In genomic region chr5:59648949-59649921, GRCh38 we compare ENCODE assay signal across 1 cellular context.
TF ChIP-seq lines count a peak whose summit lies in the region.

No MANE protein-coding gene starts in this region.

TF ChIP-seq in HEK293, 187 proteins besides CTCF, POLR2A, EP300 and RAD21 (continued from another document and continues in another):
- TF ChIP-seq ZBTB44 (tag by site-specific recombination; IDR thresholded peaks at IDR 0.05) (0 out of 2 replicates have a peak, but pooled peaks have one; percentile 12), ZNF843 (tag by site-specific recombination; IDR thresholded peaks at IDR 0.05) (peak; percentile 97), ATF2 (tag by site-specific recombination; IDR thresholded peaks at IDR 0.05; ENCODE audit: low read depth) (peak; percentile 84), ZNF596 (tag by site-specific recombination; IDR thresholded peaks at IDR 0.05) (no peak), BCL11B (tag by site-specific recombination; IDR thresholded peaks at IDR 0.05; ENCODE audit: low read depth) (peak; percentile 94), ZNF19 (tag by site-specific recombination; IDR thresholded peaks at IDR 0.05; ENCODE audit: low read depth) (no peak), ZBTB17 (tag by site-specific recombination; IDR thresholded peaks at IDR 0.05) (peak; percentile 95), SCRT1 (tag by site-specific recombination; IDR thresholded peaks at IDR 0.05; ENCODE audit: borderline replicate concordance) (peak; percentile 67; the same call in 1 of the 2 replicates), ZFHX2 (tag by site-specific recombination; conservative IDR thresholded peaks at IDR 0.05) (peak; percentile 65), ZNF549 (tag by site-specific recombination; IDR thresholded peaks at IDR 0.05) (0 out of 2 replicates have a peak, but pooled peaks have one; percentile 73), MEIS1 (CRISPR knock-in tag; IDR thresholded peaks at IDR 0.05; ENCODE audit: borderline replicate concordance) (no peak), OVOL3 (tag by site-specific recombination; IDR thresholded peaks at IDR 0.05) (peak; percentile 60; the same call in 1 of the 2 replicates), ZNF366 (tag by site-specific recombination; conservative IDR thresholded peaks at IDR 0.05) (peak; percentile 29; the same call in 1 of the 2 replicates), ZNF707 (tag by site-specific recombination; IDR thresholded peaks at IDR 0.05) (no peak), ZNF488 (tag by site-specific recombination; IDR thresholded peaks at IDR 0.05) (0 out of 2 replicates have a peak, but pooled peaks have one; percentile 60), ZNF629 (tag by site-specific recombination; IDR thresholded peaks at IDR 0.05) (peak; percentile 95), ZNF16 (tag by site-specific recombination; IDR thresholded peaks at IDR 0.05; ENCODE audit: low read depth) (no peak), OSR2 (tag by site-specific recombination; IDR thresholded peaks at IDR 0.05) (peak; percentile 98), ZNF138 (tag by site-specific recombination; IDR thresholded peaks at IDR 0.05; ENCODE audit: borderline replicate concordance) (no peak), HIC1 (tag by site-specific recombination; IDR thresholded peaks at IDR 0.05) (peak; percentile 65; the same call in 1 of the 2 replicates), ZNF621 (tag by site-specific recombination; IDR thresholded peaks at IDR 0.05) (no peak), ZNF398 (tag by site-specific recombination; IDR thresholded peaks at IDR 0.05) (peak; percentile 87), ZNF449 (tag by site-specific recombination; IDR thresholded peaks at IDR 0.05) (no peak), ZNF560 (tag by site-specific recombination; IDR thresholded peaks at IDR 0.05; ENCODE audit: borderline replicate concordance) (no peak), ZNF558 (tag by site-specific recombination; IDR thresholded peaks at IDR 0.05) (no peak; the same call in 1 of the 2 replicates), ZSCAN5A (tag by site-specific recombination; IDR thresholded peaks at IDR 0.05) (peak; percentile 91), ZNF600 (tag by site-specific recombination; IDR thresholded peaks at IDR 0.05) (peak; percentile 85), PRDM6 (tag by site-specific recombination; IDR thresholded peaks at IDR 0.05) (peak; percentile 97), AEBP2 (tag by site-specific recombination; IDR thresholded peaks at IDR 0.05; ENCODE audit: borderline replicate concordance) (no peak), BCL11A (tag by site-specific recombination; IDR thresholded peaks at IDR 0.05; ENCODE audit: low read depth) (peak; percentile 80), KLF8 (tag by site-specific recombination; IDR thresholded peaks at IDR 0.05) (peak; percentile 63; the same call in 1 of the 2 replicates), ZNF514 (tag by site-specific recombination; IDR thresholded peaks at IDR 0.05) (no peak), KLF7 (tag by site-specific recombination; IDR thresholded peaks at IDR 0.05; ENCODE audit: borderline replicate concordance) (0 out of 2 replicates have a peak, but pooled peaks have one; percentile 54), ZNF324 (tag by site-specific recombination; IDR thresholded peaks at IDR 0.05) (peak; percentile 73), ZNF2 (tag by site-specific recombination; IDR thresholded peaks at IDR 0.05) (peak; percentile 73; the same call in 1 of the 2 replicates), PRDM4 (tag by site-specific recombination; IDR thresholded peaks at IDR 0.05) (peak; percentile 61), ZNF280C (tag by site-specific recombination; IDR thresholded peaks at IDR 0.05) (no peak), ZNF423 (tag by site-specific recombination; IDR thresholded peaks at IDR 0.05) (no peak), ZSCAN23 (tag by site-specific recombination; IDR thresholded peaks at IDR 0.05) (peak; percentile 81), ZNF202 (tag by site-specific recombination; IDR thresholded peaks at IDR 0.05; ENCODE audit: borderline replicate concordance) (no peak), EGR2 (tag by site-specific recombination; IDR thresholded peaks at IDR 0.05; ENCODE audit: low read depth) (peak; percentile 30; the same call in 1 of the 2 replicates)
